Comparison of ENCODE assay signal across 8 cellular contexts in genomic region chr4:6674500-6675149, GRCh38. TPM values are rescaled to one million over a fixed set of nuclear protein-coding genes. Genes with fewer than 3 reads are reported as not detected.
DNase-seq lines count a peak whose midpoint lies in the region; ATAC-seq and TF ChIP-seq lines count a peak whose summit lies in the region.

No MANE protein-coding gene starts in this region.

- H3K4me2 ChIP-seq in GM23338 (peak overlapping the region; percentile 87), Karpas-422 (ENCODE audit: low read depth, low read length, poor library complexity, severe bottlenecking) (no peak overlapping the region)

- H3K9me3 ChIP-seq in Karpas-422 (ENCODE audit: low read length) (no peaks in the 10 kb centered on the region), T-helper 17 cell (ENCODE audit: control insufficient read depth, low read length, poor library complexity, severe bottlenecking) (no peaks in the 10 kb centered on the region)

- ATAC-seq in GM23338 (peak; percentile 20), T-helper 17 cell (peak; percentile 57)

- H3K36me3 ChIP-seq in GM23338 (ENCODE audit: insufficient read depth) (peaks cover 5% of the 10 kb centered on the region; the same call in 1 of the 2 replicates), Karpas-422 (ENCODE audit: insufficient read depth, low read length) (no peaks in the 10 kb centered on the region)

- H3K4me3 ChIP-seq in GM12865 (ENCODE audit: low read depth, low read length) (peak overlapping the region; percentile 65), GM23338 (peak overlapping the region; percentile 83), Karpas-422 (ENCODE audit: low read length) (no peak overlapping the region)

- H3K27ac ChIP-seq in GM23338 (ENCODE audit: low read depth), result no peak overlapping the region
- no peak overlapping the region for H3K27ac ChIP-seq in Karpas-422 (ENCODE audit: low read length)

- no peaks in the 10 kb centered on the region for H3K9me2 ChIP-seq in GM23338 (ENCODE audit: insufficient read depth)
- H3K9me2 ChIP-seq in Karpas-422 (replicated peaks; ENCODE audit: insufficient read depth, low read length), result no peaks in the 10 kb centered on the region

- H3K4me1 Mint-ChIP-seq in GM23338 (peaks cover 37% of the 10 kb centered on the region), T-helper 17 cell (peaks cover 42% of the 10 kb centered on the region)

- H3K4me3 Mint-ChIP-seq in GM23338 (peak overlapping the region; percentile 89), T-helper 17 cell (peak overlapping the region; percentile 95)

- H3K4me1 ChIP-seq in GM23338 (ENCODE audit: insufficient read depth) (peaks cover 23% of the 10 kb centered on the region), Karpas-422 (ENCODE audit: low read length) (no peaks in the 10 kb centered on the region)

- peaks cover 27% of the 10 kb centered on the region for H4K20me1 ChIP-seq in GM23338 (replicated peaks; ENCODE audit: insufficient read depth)
- no peaks in the 10 kb centered on the region for H4K20me1 ChIP-seq in Karpas-422 (ENCODE audit: insufficient read depth, low read depth, low read length)

- H3K9me3 Mint-ChIP-seq in GM23338, result peaks cover 5% of the 10 kb centered on the region; the same call in 2 of the 3 replicates

- no peak overlapping the region for H3K9ac ChIP-seq in Karpas-422 (ENCODE audit: low read length)

- H3K79me2 ChIP-seq in GM23338 (replicated peaks; ENCODE audit: insufficient read depth), result peaks cover 30% of the 10 kb centered on the region
- no peaks in the 10 kb centered on the region for H3K79me2 ChIP-seq in Karpas-422 (ENCODE audit: low read length)

- H3K27me3 ChIP-seq in GM23338 (ENCODE audit: insufficient read depth), result no peaks in the 10 kb centered on the region
- no peaks in the 10 kb centered on the region for H3K27me3 ChIP-seq in Karpas-422 (ENCODE audit: low read length)

- DNase-seq in GM12865 (ENCODE audit: low read depth), result peak; percentile 84
- DNase-seq in GM23338 (ENCODE audit: low spot score), result peak; percentile 61
- peak; percentile 46 for DNase-seq in Karpas-422
- DNase-seq in T-helper 17 cell, result peak in 2 of 3 donors; percentile 47 to 51
- peak; percentile 70 to 77 for DNase-seq in T47D (ENCODE audit: low read depth in 1 of 2, low spot score in 1 of 2)
- peak; percentile 78 for DNase-seq in left kidney (ENCODE audit: low read depth, low spot score)
- DNase-seq in stimulated activated CD4-positive, alpha-beta T cell treated with anti-CD3 and anti-CD28 coated beads, TNF-alpha, amount 100 ng/mL, for 48 hours (ENCODE audit: low read depth in 3 of 3), result peak in 2 of 3 donors; percentile 32 to 48
- no peak for DNase-seq in dedifferentiated amniotic fluid mesenchymal stem cell (ENCODE audit: extremely low spot score)

- H3K27ac Mint-ChIP-seq in GM23338 (peak overlapping the region; percentile 47), T-helper 17 cell (peak overlapping the region; percentile 89)

- H2AFZ ChIP-seq in GM23338, result peak overlapping the region; percentile 52; the same call in 1 of the 2 replicates
- no peak overlapping the region for H2AFZ ChIP-seq in Karpas-422 (ENCODE audit: low read length)

- in situ Hi-C loops in T47D (cut with HindIII; ENCODE audit: low pct_unique_long_range_greater_than_20kb, low sequenced_read_pairs), result no loop called here

- TF ChIP-seq CTCF in GM12865 (IDR thresholded peaks at IDR 0.05; ENCODE audit: insufficient read depth, low read depth, low read length, missing control alignments), result peak; percentile 63
- TF ChIP-seq CTCF in GM23338 (conservative IDR thresholded peaks at IDR 0.05; ENCODE audit: low read depth in 2 of 2), result peak; percentile 56 to 64

- no peaks in the 10 kb centered on the region for H3F3A ChIP-seq in GM23338 (replicated peaks; ENCODE audit: low read depth)

- peaks cover 22% of the 10 kb centered on the region for H3K27me3 Mint-ChIP-seq in GM23338 (ENCODE audit: insufficient read depth, low read depth, poor library complexity)
- H3K27me3 Mint-ChIP-seq in T-helper 17 cell, result no peaks in the 10 kb centered on the region

- H3K36me3 Mint-ChIP-seq in GM23338 (ENCODE audit: low read depth) (peaks cover 49% of the 10 kb centered on the region), T-helper 17 cell (ENCODE audit: low read depth) (peaks cover 9% of the 10 kb centered on the region)

TF ChIP-seq in GM23338, 12 proteins besides CTCF, POLR2A, EP300 and RAD21 (continues in another document):
- TF ChIP-seq POLR2AphosphoS5 (IDR thresholded peaks at IDR 0.05; ENCODE audit: low read depth), result no peak
- no peak for TF ChIP-seq ZNF114 (CRISPR knock-in tag; IDR thresholded peaks at IDR 0.05)
- no peak for TF ChIP-seq JUNB (IDR thresholded peaks at IDR 0.05; ENCODE audit: unreplicated experiment)
- no peak for TF ChIP-seq EZH2 (IDR thresholded peaks at IDR 0.05; ENCODE audit: low read depth, unreplicated experiment)
- TF ChIP-seq ZNF331 (CRISPR knock-in tag; IDR thresholded peaks at IDR 0.05; ENCODE audit: low read depth), result no peak
- TF ChIP-seq, protein P1, sequence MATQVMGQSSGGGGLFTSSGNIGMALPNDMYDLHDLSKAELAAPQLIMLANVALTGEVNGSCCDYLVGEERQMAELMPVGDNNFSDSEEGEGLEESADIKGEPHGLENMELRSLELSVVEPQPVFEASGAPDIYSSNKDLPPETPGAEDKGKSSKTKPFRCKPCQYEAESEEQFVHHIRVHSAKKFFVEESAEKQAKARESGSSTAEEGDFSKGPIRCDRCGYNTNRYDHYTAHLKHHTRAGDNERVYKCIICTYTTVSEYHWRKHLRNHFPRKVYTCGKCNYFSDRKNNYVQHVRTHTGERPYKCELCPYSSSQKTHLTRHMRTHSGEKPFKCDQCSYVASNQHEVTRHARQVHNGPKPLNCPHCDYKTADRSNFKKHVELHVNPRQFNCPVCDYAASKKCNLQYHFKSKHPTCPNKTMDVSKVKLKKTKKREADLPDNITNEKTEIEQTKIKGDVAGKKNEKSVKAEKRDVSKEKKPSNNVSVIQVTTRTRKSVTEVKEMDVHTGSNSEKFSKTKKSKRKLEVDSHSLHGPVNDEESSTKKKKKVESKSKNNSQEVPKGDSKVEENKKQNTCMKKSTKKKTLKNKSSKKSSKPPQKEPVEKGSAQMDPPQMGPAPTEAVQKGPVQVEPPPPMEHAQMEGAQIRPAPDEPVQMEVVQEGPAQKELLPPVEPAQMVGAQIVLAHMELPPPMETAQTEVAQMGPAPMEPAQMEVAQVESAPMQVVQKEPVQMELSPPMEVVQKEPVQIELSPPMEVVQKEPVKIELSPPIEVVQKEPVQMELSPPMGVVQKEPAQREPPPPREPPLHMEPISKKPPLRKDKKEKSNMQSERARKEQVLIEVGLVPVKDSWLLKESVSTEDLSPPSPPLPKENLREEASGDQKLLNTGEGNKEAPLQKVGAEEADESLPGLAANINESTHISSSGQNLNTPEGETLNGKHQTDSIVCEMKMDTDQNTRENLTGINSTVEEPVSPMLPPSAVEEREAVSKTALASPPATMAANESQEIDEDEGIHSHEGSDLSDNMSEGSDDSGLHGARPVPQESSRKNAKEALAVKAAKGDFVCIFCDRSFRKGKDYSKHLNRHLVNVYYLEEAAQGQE (IDR thresholded peaks at IDR 0.05; ENCODE audit: unreplicated experiment), result no peak
- TF ChIP-seq STAT1 (IDR thresholded peaks at IDR 0.05; ENCODE audit: unreplicated experiment), result no peak
- TF ChIP-seq NANOG (IDR thresholded peaks at IDR 0.05; ENCODE audit: borderline replicate concordance), result no peak
- TF ChIP-seq EZH2phosphoT487 (IDR thresholded peaks at IDR 0.05; ENCODE audit: unreplicated experiment), result no peak
- TF ChIP-seq CREB1 (CRISPR knock-in tag; IDR thresholded peaks at IDR 0.05; ENCODE audit: low read depth), result no peak
- TF ChIP-seq ETS1 (IDR thresholded peaks at IDR 0.05), result no peak

RNA-seq across cellular contexts. Expression of gene S100P, which starts 19.1 kb away (rescaled TPM):
- 0.43 TPM in 1 of 2 replicates, not detected in the other for total RNA-seq in GM23338 (2014; rRNA removed; shearing (Covaris generic))
- polyA plus RNA-seq in GM23338 (2016; fragmentation: Nextera tagmentation; extraction: Ambion mirVana), result 0.32 TPM in 1 of 2 replicates, not detected in the other
- not detected in 2 replicates for total RNA-seq in Karpas-422 (2014; rRNA removed; shearing (Covaris generic); ENCODE audit: low replicate concordance)
- total RNA-seq in T-helper 17 cell, result 1 to 10 TPM; 2.1 to 3.8 TPM

RNA-seq across cellular contexts. Expression of gene MRFAP1, which starts 34.1 kb away (rescaled TPM):
- total RNA-seq in GM23338 (2014; rRNA removed; shearing (Covaris generic)), result 154 and 168 TPM in 2 replicates
- polyA plus RNA-seq in GM23338 (2016; fragmentation: Nextera tagmentation; extraction: Ambion mirVana), result 272 and 288 TPM in 2 replicates
- 28.8 and 50.7 TPM in 2 replicates for total RNA-seq in Karpas-422 (2014; rRNA removed; shearing (Covaris generic); ENCODE audit: low replicate concordance)
- total RNA-seq in T-helper 17 cell, result 100 to 1,000 TPM; 158 to 163 TPM

RNA-seq across cellular contexts. Expression of gene MRFAP1L1, which starts 35.0 kb away (rescaled TPM):
- 58.2 and 61.6 TPM in 2 replicates for total RNA-seq in GM23338 (2014; rRNA removed; shearing (Covaris generic))
- polyA plus RNA-seq in GM23338 (2016; fragmentation: Nextera tagmentation; extraction: Ambion mirVana), result 63.4 and 73.8 TPM in 2 replicates
- 41.9 and 62.3 TPM in 2 replicates for total RNA-seq in Karpas-422 (2014; rRNA removed; shearing (Covaris generic); ENCODE audit: low replicate concordance)
- total RNA-seq in T-helper 17 cell, result 10 to 100 TPM; 29.3 to 33.0 TPM

RNA-seq across cellular contexts. Expression of gene BLOC1S4, which starts 41.3 kb away (rescaled TPM):
- total RNA-seq in GM23338 (2014; rRNA removed; shearing (Covaris generic)), result 33.7 and 35.2 TPM in 2 replicates
- 23.9 and 26.5 TPM in 2 replicates for polyA plus RNA-seq in GM23338 (2016; fragmentation: Nextera tagmentation; extraction: Ambion mirVana)
- total RNA-seq in Karpas-422 (2014; rRNA removed; shearing (Covaris generic); ENCODE audit: low replicate concordance), result 13.9 and 29.1 TPM in 2 replicates
- 10 to 100 TPM; 19.2 to 20.8 TPM for total RNA-seq in T-helper 17 cell
